11 cellular contexts compared by ENCODE assay signal in genomic region chr3:107884719-107885460, GRCh38.
DNase-seq lines count a peak whose midpoint lies in the region; ATAC-seq and TF ChIP-seq lines count a peak whose summit lies in the region.
"Had no signal": no experiment of that assay in that cellular context is flagged by ENCODE, and none has a peak within 500 bp of the region (broad histone marks: within the 10 kb centered on the region; RNA-seq: fewer than 3 reads in every experiment).

No MANE protein-coding gene starts in this region.

- no peak overlapping the region for H3K9ac ChIP-seq in SK-N-MC (ENCODE audit: insufficient read length)

- POLR2A ChIA-PET in CD4-positive, alpha-beta T cell (lab: Charles Lee): no interaction called here

- no peaks in the 10 kb centered on the region for H3K9me3 ChIP-seq in SK-N-MC (ENCODE audit: low read depth, low read length)
- no peaks in the 10 kb centered on the region for H3K9me3 ChIP-seq in CD4-positive, alpha-beta T cell (ENCODE audit: control insufficient read depth, low read length)

- H3K4me3 Mint-ChIP-seq in effector memory CD8-positive, alpha-beta T cell: no peak overlapping the region
- H3K4me3 Mint-ChIP-seq in CD4-positive, alpha-beta T cell: no peak overlapping the region

- no peak for ATAC-seq in HG02571 (IDR thresholded peaks at IDR 0.05; ENCODE audit: unreplicated experiment)
- ATAC-seq in effector memory CD8-positive, alpha-beta T cell (replicated peaks): no peak
- ATAC-seq in CD4-positive, alpha-beta T cell (ENCODE audit: poor library complexity): no peak
- ATAC-seq: K562; stimulated activated naive CD8-positive, alpha-beta T cell treated with anti-CD3 and anti-CD28 coated beads, Interleukin-15, Interleukin-2, amounts not matched to agents 100 U/mL and 50 U/mL, for 24 hours had no signal

- peak; percentile 68 for DNase-seq in A172 (ENCODE audit: low spot score)
- peak; percentile 67 for DNase-seq in GM03348 (ENCODE audit: low spot score)
- peak; percentile 58 for DNase-seq in SK-N-MC (ENCODE audit: low read depth, low spot score)
- DNase-seq in foreskin fibroblast: peak; percentile 7 to 70
- no peak for DNase-seq in activated naive CD4-positive, alpha-beta T cell treated with anti-CD3 and anti-CD28 coated beads, Interleukin-2, amount 50 U/mL, for 16 hours
- no peak for DNase-seq in effector memory CD8-positive, alpha-beta T cell
- DNase-seq in CD4-positive, alpha-beta T cell: no peak
- DNase-seq: effector CD4-positive, alpha-beta T cell; stimulated activated naive CD8-positive, alpha-beta T cell treated with anti-CD3 and anti-CD28 coated beads, Interleukin-15, Interleukin-2, amounts not matched to agents 100 U/mL and 50 U/mL, for 24 hours had no signal

- peaks cover 0 to 6% of the 10 kb centered on the region in 2 donors for H3K27me3 Mint-ChIP-seq in effector memory CD8-positive, alpha-beta T cell
- no peaks in the 10 kb centered on the region for H3K27me3 Mint-ChIP-seq in CD4-positive, alpha-beta T cell

- no peaks in the 10 kb centered on the region for H3K27me3 ChIP-seq in CD4-positive, alpha-beta T cell (ENCODE audit: control insufficient read depth, insufficient read depth, low read length)

- intact Hi-C loops in CD4-positive, alpha-beta T cell (cut with DNase I, micrococcal nuclease): no loop called here

- no peak for TF ChIP-seq CTCF in foreskin fibroblast (IDR thresholded peaks at IDR 0.05; ENCODE audit: low read depth, low read length)
- no peak for TF ChIP-seq CTCF in CD4-positive, alpha-beta T cell (IDR thresholded peaks at IDR 0.05)

- H3K4me1 Mint-ChIP-seq in effector memory CD8-positive, alpha-beta T cell (ENCODE audit: low read depth in 2 of 2): no peaks in the 10 kb centered on the region
- H3K4me1 Mint-ChIP-seq in CD4-positive, alpha-beta T cell (ENCODE audit: low read depth): no peaks in the 10 kb centered on the region

- H3K9me3 Mint-ChIP-seq in effector memory CD8-positive, alpha-beta T cell: peaks cover 0 to 3% of the 10 kb centered on the region in 2 donors
- H3K9me3 Mint-ChIP-seq in CD4-positive, alpha-beta T cell: peaks cover 2% of the 10 kb centered on the region

- H3K27ac ChIP-seq in SK-N-MC: no peak overlapping the region
- H3K27ac ChIP-seq in CD4-positive, alpha-beta T cell (ENCODE audit: low read depth, low read length): no peak overlapping the region

- CTCF ChIA-PET in CD4-positive, alpha-beta T cell (lab: Charles Lee): no interaction called here

- no peaks in the 10 kb centered on the region for H3K36me3 ChIP-seq in SK-N-MC (ENCODE audit: insufficient read depth, low read length)

- H3K4me3 ChIP-seq in SK-N-MC (no peak overlapping the region), foreskin fibroblast (ENCODE audit: low read depth in 1 of 2, low read length in 2 of 2) (no peak overlapping the region)
- H3K4me3 ChIP-seq: K562 had no signal

- no peak overlapping the region for H3K27ac Mint-ChIP-seq in effector memory CD8-positive, alpha-beta T cell
- no peak overlapping the region for H3K27ac Mint-ChIP-seq in CD4-positive, alpha-beta T cell

- no peaks in the 10 kb centered on the region for H3K36me3 Mint-ChIP-seq in effector memory CD8-positive, alpha-beta T cell (ENCODE audit: insufficient read depth)
- no peaks in the 10 kb centered on the region for H3K36me3 Mint-ChIP-seq in CD4-positive, alpha-beta T cell (ENCODE audit: low read depth)

Comparison
In these comparisons a context has a peak if more than half of its experiments do, and no peak if none do; other contexts are left out.
1. DNase-seq: peak in A172 (single experiment), GM03348 (single experiment), SK-N-MC (single experiment) and foreskin fibroblast (2 of 2); none in activated naive CD4-positive, alpha-beta T cell treated with anti-CD3 and anti-CD28 coated beads, Interleukin-2, amount 50 U/mL, for 16 hours (single experiment), effector memory CD8-positive, alpha-beta T cell (0 of 3) and CD4-positive, alpha-beta T cell (0 of 10).